In genomic region chr5:172833691-172834569, GRCh38 we compare ENCODE assay signal across 8 cellular contexts. TPM values are rescaled to one million over a fixed set of nuclear protein-coding genes. Genes with fewer than 3 reads are reported as not detected.
A peak's percentile ranks its signal among the peaks of the same experiment; 100 is the strongest.
DNase-seq lines count a peak whose midpoint lies in the region; ATAC-seq and TF ChIP-seq lines count a peak whose summit lies in the region.

ERGIC1 (plus strand) TSS chr5:172834251; CDS start chr5:172834414, 163 bp downstream.

- H3K4me1 Mint-ChIP-seq in CD4-positive, alpha-beta T cell (ENCODE audit: low read depth): peaks cover 45% of the 10 kb centered on the region
- peaks cover 42% of the 10 kb centered on the region for H3K4me1 Mint-ChIP-seq in activated T-cell treated with anti-CD3 and anti-CD28 coated beads, Interleukin-2, amount 50 U/mL, for 24 hours (ENCODE audit: low read depth)

- CTCF ChIA-PET in CD4-positive, alpha-beta T cell (lab: Charles Lee): interaction anchor here (0.6 kb wide), 1 partner anchor 715 kb away, joined by 4 read pairs; no protein-coding TSS in a partner anchor

- H3K9me3 ChIP-seq in CD4-positive, alpha-beta T cell (ENCODE audit: control insufficient read depth, low read length): no peaks in the 10 kb centered on the region
- H3K9me3 ChIP-seq in esophagus (ENCODE audit: control insufficient read depth in 2 of 2, insufficient read depth in 1 of 2, low read depth in 1 of 2, low read length in 1 of 2): no peaks in the 10 kb centered on the region

- intact Hi-C loops in CD4-positive, alpha-beta T cell (cut with DNase I, micrococcal nuclease): loop anchor here (2.0 to 10.0 kb wide), 3 partner anchors 61 to 1449 kb away; partner anchors contain the start of gene NPM1 (in 1 of the 2)

- H3K4me3 ChIP-seq in esophagus (ENCODE audit: low read depth in 1 of 2, low read length in 2 of 2): peak within 1 kb of the TSS; percentile 58 to 82

- H3K4me1 ChIP-seq in esophagus (ENCODE audit: control insufficient read depth in 2 of 2, insufficient read depth in 2 of 2, low read length in 1 of 2): peaks cover 0 to 9% of the 10 kb centered on the region in 2 donors

- TF ChIP-seq CTCF in CD4-positive, alpha-beta T cell (IDR thresholded peaks at IDR 0.05): no peak

- H3K36me3 ChIP-seq in esophagus (ENCODE audit: control insufficient read depth in 2 of 2, insufficient read depth in 2 of 2, low read length in 1 of 2): peaks cover 0 to 5% of the 10 kb centered on the region in 2 donors

- H3K27ac ChIP-seq in CD4-positive, alpha-beta T cell (ENCODE audit: low read depth, low read length): peak within 1 kb of the TSS; percentile 78
- H3K27ac ChIP-seq in esophagus (ENCODE audit: low read depth in 2 of 2, low read length in 1 of 2): peak within 1 kb of the TSS; percentile 80 to 81

- peak; percentile 66 for ATAC-seq in CD4-positive, alpha-beta T cell (ENCODE audit: poor library complexity)
- ATAC-seq in GM19351 (IDR thresholded peaks at IDR 0.05; ENCODE audit: unreplicated experiment) (peak; percentile 77), HG03457 (IDR thresholded peaks at IDR 0.05; ENCODE audit: unreplicated experiment) (peak; percentile 58)

- POLR2A ChIA-PET in CD4-positive, alpha-beta T cell (lab: Charles Lee): interaction anchor here (10.5 kb wide), 1 partner anchor 63 kb away, joined by 110 read pairs; the partner anchor contains the start of gene DUSP1

- DNase-seq in CD4-positive, alpha-beta T cell: peak; percentile 17 to 68 (median 52)
- peak; percentile 86 for DNase-seq in OCI-M1 (lab: John Stamatoyannopoulos, UW)
- peak; percentile 79 for DNase-seq in activated T-cell treated with anti-CD3 and anti-CD28 coated beads, Interleukin-2, amount 50 U/mL, for 24 hours
- DNase-seq in mucosa of gallbladder (ENCODE audit: low spot score): peak; percentile 83
- peak; percentile 37 for DNase-seq in stimulated activated CD8-positive, alpha-beta memory T cell treated with anti-CD3 and anti-CD28 coated beads, Interleukin-7, amount 100 ng/mL, for 24 hours (ENCODE audit: low read depth)

- H3K27me3 ChIP-seq in CD4-positive, alpha-beta T cell (ENCODE audit: control insufficient read depth, insufficient read depth, low read length): no peaks in the 10 kb centered on the region
- H3K27me3 ChIP-seq in esophagus (ENCODE audit: control insufficient read depth in 1 of 2, insufficient read depth in 2 of 2, low read length in 2 of 2): no peaks in the 10 kb centered on the region

- 1 to 2% methylated on average over 54 to 66 of the region's 66 CpGs for WGBS in esophagus, 2 donors

- peak within 1 kb of the TSS; percentile 88 for H3K27ac Mint-ChIP-seq in CD4-positive, alpha-beta T cell
- peak within 1 kb of the TSS; percentile 90 for H3K27ac Mint-ChIP-seq in activated T-cell treated with anti-CD3 and anti-CD28 coated beads, Interleukin-2, amount 50 U/mL, for 24 hours

- H3K4me3 Mint-ChIP-seq in CD4-positive, alpha-beta T cell: peak within 1 kb of the TSS; percentile 95
- peak within 1 kb of the TSS; percentile 84 for H3K4me3 Mint-ChIP-seq in activated T-cell treated with anti-CD3 and anti-CD28 coated beads, Interleukin-2, amount 50 U/mL, for 24 hours

- H3K27me3 Mint-ChIP-seq in CD4-positive, alpha-beta T cell: no peaks in the 10 kb centered on the region
- H3K27me3 Mint-ChIP-seq in activated T-cell treated with anti-CD3 and anti-CD28 coated beads, Interleukin-2, amount 50 U/mL, for 24 hours: no peaks in the 10 kb centered on the region

- peaks cover 5% of the 10 kb centered on the region for H3K36me3 Mint-ChIP-seq in CD4-positive, alpha-beta T cell (ENCODE audit: low read depth)
- H3K36me3 Mint-ChIP-seq in activated T-cell treated with anti-CD3 and anti-CD28 coated beads, Interleukin-2, amount 50 U/mL, for 24 hours (ENCODE audit: low read depth): no peaks in the 10 kb centered on the region

- H3K9me3 Mint-ChIP-seq in CD4-positive, alpha-beta T cell: no peaks in the 10 kb centered on the region
- H3K9me3 Mint-ChIP-seq in activated T-cell treated with anti-CD3 and anti-CD28 coated beads, Interleukin-2, amount 50 U/mL, for 24 hours: no peaks in the 10 kb centered on the region

RNA-seq across cellular contexts. Expression of gene ERGIC1, which starts in this region (rescaled TPM):
- 10 to 100 TPM; 51.0 to 52.4 TPM for total RNA-seq in CD4-positive, alpha-beta T cell
- 10 to 100 TPM; 45.2 to 47.1 TPM for polyA plus RNA-seq in esophagus
- total RNA-seq in mucosa of gallbladder: 118 TPM

Comparison
In these comparisons a context has a peak if more than half of its experiments do, and no peak if none do; other contexts are left out.
1. Peak in every context shown above with its lines: DNase-seq, ATAC-seq, H3K4me3 ChIP-seq and H3K27ac ChIP-seq.